ENCODE assay signal across 31 cellular contexts in the genomic region with DNA sequence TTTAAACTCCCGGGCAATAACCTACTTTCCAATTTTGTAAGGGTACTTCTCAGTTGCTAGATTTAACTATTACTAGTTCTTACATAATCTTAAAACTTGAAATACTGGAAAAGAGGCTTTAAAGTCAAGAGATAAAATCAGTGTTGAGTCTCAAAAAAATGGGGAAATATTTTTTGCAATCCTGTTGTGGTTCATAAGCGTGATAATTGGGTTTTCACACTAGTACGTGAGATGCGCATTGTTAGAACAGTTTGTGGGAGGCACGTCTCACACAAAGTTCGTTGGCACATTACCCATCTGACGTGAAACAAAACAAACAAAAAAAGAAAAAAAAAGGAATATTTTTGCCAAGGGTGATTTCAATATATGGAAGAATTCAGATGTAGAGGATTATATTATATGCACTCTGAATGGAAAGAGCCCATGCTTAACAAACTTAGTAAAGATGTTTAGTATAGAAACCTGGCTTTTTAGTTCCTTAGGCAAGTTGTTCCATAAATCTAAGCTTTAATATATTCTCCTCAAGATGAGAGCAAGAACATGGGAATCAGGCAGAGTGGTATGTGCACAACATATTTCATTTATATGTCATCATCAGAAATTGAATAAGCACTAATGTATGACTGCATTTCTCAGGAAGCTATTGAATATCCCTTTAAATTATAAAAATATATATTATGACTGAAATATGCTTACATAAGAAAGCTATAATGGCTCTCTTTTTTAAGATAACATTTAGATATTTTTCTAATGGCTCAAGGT.
"Had no signal": no experiment of that assay in that cellular context is flagged by ENCODE, and none has a peak within 500 bp of the region (broad histone marks: within the 10 kb centered on the region; RNA-seq: fewer than 3 reads in every experiment).

No MANE protein-coding gene starts in this region.

- H3K4me3 Mint-ChIP-seq: activated CD4-positive, alpha-beta memory T cell treated with anti-CD3 and anti-CD28 coated beads, Interleukin-2, amount 10 ng/mL, durations not matched to agents 7 days and 5 days; activated CD4-positive, alpha-beta T cell treated with anti-CD3 and anti-CD28 coated beads, Interleukin-2, amount 10 ng/mL, durations not matched to agents 7 days and 5 days; activated T-cell treated with anti-CD3 and anti-CD28 coated beads, Interleukin-2, amount 50 U/mL, for 4 hours; activated T-helper 17 cell treated with anti-CD3 and anti-CD28 coated beads, Interleukin-2, amount 50 U/mL, for 72 hours; dendritic cell treated with granulocyte-macrophage colony-stimulating factor and Interleukin-4, amounts not matched to agents 40 ng/mL and 50 ng/mL, for 4 days; nephron progenitor cell; stimulated activated naive B cell treated with anti-CD40 and anti-IgM and Interleukin-4, amounts not matched to agents 10 μg/mL and 1 μg/mL and 100 μg/mL, for 72 hours; T-helper 1 cell treated with Interleukin-12 subunit alpha and Interleukin-12 subunit beta and Interleukin-4 antibody, amounts not matched to agents 30 μg/mL and 1 μg/mL, for 36 hours; WTC11 had no signal

- FAIRE-seq: endometrium, islet of Langerhans had no signal

- DNase-seq: activated CD4-positive, alpha-beta memory T cell treated with anti-CD3 and anti-CD28 coated beads, Interleukin-2, amount 10 ng/mL, durations not matched to agents 7 days and 5 days; activated CD4-positive, alpha-beta T cell treated with anti-CD3 and anti-CD28 coated beads for 1 hour; activated CD4-positive, alpha-beta T cell treated with anti-CD3 and anti-CD28 coated beads, Interleukin-2, amount 10 ng/mL, durations not matched to agents 7 days and 5 days; activated gamma-delta T cell treated with Interleukin-2 at 50 U/mL for 16 hours; activated naive CD4-positive, alpha-beta T cell treated with anti-CD3 and anti-CD28 coated beads, Interleukin-2, amount 50 U/mL, for 16 hours; activated T-cell treated with anti-CD3 and anti-CD28 coated beads, Interleukin-2, amount 50 U/mL, for 4 hours; amniotic stem cell; central memory CD4-positive, alpha-beta T cell; effector CD4-positive, alpha-beta T cell; esophagus squamous epithelium; foreskin melanocyte; heart right ventricle; left lung; lower lobe of right lung; mesenchymal stem cell; nephron progenitor cell; sigmoid colon; stimulated activated CD4-positive, alpha-beta T cell treated with anti-CD3 and anti-CD28 coated beads, Interleukin-15, amount 100 ng/mL, for 24 hours; stimulated activated CD4-positive, alpha-beta T cell treated with anti-CD3 and anti-CD28 coated beads, Interleukin-2, amount 100 ng/mL, for 24 hours; stimulated activated naive B cell treated with anti-CD40 and anti-IgM and Interleukin-4, amounts not matched to agents 10 μg/mL and 1 μg/mL and 100 μg/mL, for 72 hours had no signal

- H3K36me3 Mint-ChIP-seq: WTC11 had no signal

- H3K27me3 Mint-ChIP-seq: activated CD4-positive, alpha-beta memory T cell treated with anti-CD3 and anti-CD28 coated beads, Interleukin-2, amount 10 ng/mL, durations not matched to agents 7 days and 5 days; activated T-helper 17 cell treated with anti-CD3 and anti-CD28 coated beads, Interleukin-2, amount 50 U/mL, for 72 hours; dendritic cell treated with granulocyte-macrophage colony-stimulating factor and Interleukin-4, amounts not matched to agents 40 ng/mL and 50 ng/mL, for 4 days; progenitor cell of endocrine pancreas; stimulated activated naive B cell treated with anti-CD40 and anti-IgM and Interleukin-4, amounts not matched to agents 10 μg/mL and 1 μg/mL and 100 μg/mL, for 72 hours had no signal

- H3K27ac ChIP-seq: breast epithelium, epithelial cell of prostate, esophagus squamous epithelium, heart right ventricle, left lung, lower lobe of right lung, neutrophil, sigmoid colon, tibial nerve had no signal

- H3K27me3 ChIP-seq: breast epithelium, esophagus squamous epithelium, heart right ventricle, left lung, neutrophil, sigmoid colon, tibial nerve had no signal

- H3K4me3 ChIP-seq: breast epithelium, esophagus squamous epithelium, heart right ventricle, left lung, lower lobe of right lung, sigmoid colon, tibial nerve had no signal

- H3K27ac Mint-ChIP-seq: activated CD4-positive, alpha-beta memory T cell treated with anti-CD3 and anti-CD28 coated beads, Interleukin-2, amount 10 ng/mL, durations not matched to agents 7 days and 5 days; activated CD4-positive, alpha-beta T cell treated with anti-CD3 and anti-CD28 coated beads, Interleukin-2, amount 10 ng/mL, durations not matched to agents 7 days and 5 days; activated T-helper 17 cell treated with anti-CD3 and anti-CD28 coated beads, Interleukin-2, amount 50 U/mL, for 72 hours; dendritic cell treated with granulocyte-macrophage colony-stimulating factor and Interleukin-4, amounts not matched to agents 40 ng/mL and 50 ng/mL, for 4 days; nephron progenitor cell; progenitor cell of endocrine pancreas; stimulated activated naive B cell treated with anti-CD40 and anti-IgM and Interleukin-4, amounts not matched to agents 10 μg/mL and 1 μg/mL and 100 μg/mL, for 72 hours; T-helper 1 cell treated with Interleukin-12 subunit alpha and Interleukin-12 subunit beta and Interleukin-4 antibody, amounts not matched to agents 30 μg/mL and 1 μg/mL, for 36 hours; WTC11 had no signal

- H3K9me3 Mint-ChIP-seq: activated CD4-positive, alpha-beta memory T cell treated with anti-CD3 and anti-CD28 coated beads, Interleukin-2, amount 10 ng/mL, durations not matched to agents 7 days and 5 days; activated CD4-positive, alpha-beta T cell treated with anti-CD3 and anti-CD28 coated beads, Interleukin-2, amount 10 ng/mL, durations not matched to agents 7 days and 5 days; activated T-cell treated with anti-CD3 and anti-CD28 coated beads, Interleukin-2, amount 50 U/mL, for 4 hours; activated T-helper 17 cell treated with anti-CD3 and anti-CD28 coated beads, Interleukin-2, amount 50 U/mL, for 72 hours; dendritic cell treated with granulocyte-macrophage colony-stimulating factor and Interleukin-4, amounts not matched to agents 40 ng/mL and 50 ng/mL, for 4 days; nephron progenitor cell; T-helper 1 cell treated with Interleukin-12 subunit alpha and Interleukin-12 subunit beta and Interleukin-4 antibody, amounts not matched to agents 30 μg/mL and 1 μg/mL, for 36 hours; WTC11 had no signal

- H3K9me3 ChIP-seq: breast epithelium, esophagus squamous epithelium, heart right ventricle, left lung, lower lobe of right lung, neutrophil, sigmoid colon, tibial nerve had no signal

- ATAC-seq: activated T-cell treated with anti-CD3 and anti-CD28 coated beads, Interleukin-2, amount 50 U/mL, for 4 hours; activated T-helper 17 cell treated with anti-CD3 and anti-CD28 coated beads, Interleukin-2, amount 50 U/mL, for 72 hours; heart right ventricle; left lung; lower lobe of right lung; stimulated activated naive B cell treated with anti-CD40 and anti-IgM and Interleukin-4, amounts not matched to agents 10 μg/mL and 1 μg/mL and 100 μg/mL, for 72 hours; WTC11 had no signal

- H3K4me1 Mint-ChIP-seq: activated T-helper 17 cell treated with anti-CD3 and anti-CD28 coated beads, Interleukin-2, amount 50 U/mL, for 72 hours; nephron progenitor cell had no signal

- H3K4me1 ChIP-seq: breast epithelium, esophagus squamous epithelium, heart right ventricle, left lung, lower lobe of right lung, sigmoid colon, tibial nerve had no signal

- H3K36me3 ChIP-seq: breast epithelium, esophagus squamous epithelium, heart right ventricle, left lung, lower lobe of right lung, neutrophil, sigmoid colon, tibial nerve had no signal
